Comparison of ENCODE assay signal across 20 cellular contexts in the genomic region with DNA sequence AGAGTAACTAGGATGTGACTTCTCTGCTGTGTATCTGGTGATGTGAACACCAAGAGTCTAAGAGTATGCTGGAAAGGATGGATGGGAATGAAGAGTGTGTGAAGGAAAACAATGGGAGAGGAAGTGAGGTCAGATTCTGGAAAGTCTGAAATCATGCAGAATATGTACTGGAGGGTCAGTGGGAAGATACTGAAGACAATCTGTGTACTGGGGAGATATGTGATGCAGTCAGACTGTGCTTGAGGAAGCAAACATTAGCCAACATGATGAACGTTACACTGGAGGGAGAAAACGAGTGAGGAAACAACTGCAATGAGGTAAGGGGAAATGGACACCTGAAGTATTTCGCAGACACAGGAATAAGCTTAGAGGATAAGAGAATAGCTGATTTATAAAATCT.
DNase-seq lines count a peak whose midpoint lies in the region; ATAC-seq and TF ChIP-seq lines count a peak whose summit lies in the region.
"Had no signal": no experiment of that assay in that cellular context is flagged by ENCODE, and none has a peak within 500 bp of the region (broad histone marks: within the 10 kb centered on the region; RNA-seq: fewer than 3 reads in every experiment).

No MANE protein-coding gene starts in this region.

- 0 out of 4 replicates have a peak overlapping the region, but pooled peaks of 1 of the 2 experiments have one; percentile 10 for H4K8ac ChIP-seq in IMR-90 (ENCODE audit: low read depth in 2 of 2, low read length in 2 of 2)

- BruUV-seq in IMR-90 (replicated peaks; lab: Mats Ljungman, UMichigan) = no TSS peak

- H3K4me1 Mint-ChIP-seq in activated T-cell treated with anti-CD3 and anti-CD28 coated beads, Interleukin-2, amount 50 U/mL, for 24 hours (ENCODE audit: low read depth) = peaks cover 10% of the 10 kb centered on the region
- peaks cover 11% of the 10 kb centered on the region for H3K4me1 Mint-ChIP-seq in activated T-cell treated with anti-CD3 and anti-CD28 coated beads, Interleukin-2, amount 50 U/mL, for 72 hours (ENCODE audit: low read depth)
- peaks cover 8% of the 10 kb centered on the region for H3K4me1 Mint-ChIP-seq in dendritic cell treated with granulocyte-macrophage colony-stimulating factor and Interleukin-4, amounts not matched to agents 40 ng/mL and 50 ng/mL, for 4 days (ENCODE audit: low read depth)

- no peak overlapping the region for H3K18ac ChIP-seq in IMR-90 (ENCODE audit: low read depth, low read length)

- H3K36me3 Mint-ChIP-seq in activated T-cell treated with anti-CD3 and anti-CD28 coated beads, Interleukin-2, amount 50 U/mL, for 24 hours (ENCODE audit: low read depth) = peaks cover 85% of the 10 kb centered on the region
- H3K36me3 Mint-ChIP-seq in activated T-cell treated with anti-CD3 and anti-CD28 coated beads, Interleukin-2, amount 50 U/mL, for 72 hours (ENCODE audit: insufficient read depth in 2 of 2) = peaks cover 10 to 20% of the 10 kb centered on the region in 2 donors
- H3K36me3 Mint-ChIP-seq in dendritic cell treated with granulocyte-macrophage colony-stimulating factor and Interleukin-4, amounts not matched to agents 40 ng/mL and 50 ng/mL, for 4 days (ENCODE audit: low read depth) = peaks cover 71% of the 10 kb centered on the region

- H2AFZ ChIP-seq in IMR-90 (replicated peaks; ENCODE audit: low read length, poor library complexity) = no peak overlapping the region
- H2AFZ ChIP-seq: GM23338 had no signal

- no peak overlapping the region for H3K56ac ChIP-seq in IMR-90 (ENCODE audit: extremely low read depth, insufficient read depth, low read length)

- no peaks in the 10 kb centered on the region for H3K9me3 Mint-ChIP-seq in activated T-cell treated with anti-CD3 and anti-CD28 coated beads, Interleukin-2, amount 50 U/mL, for 24 hours
- no peaks in the 10 kb centered on the region for H3K9me3 Mint-ChIP-seq in activated T-cell treated with anti-CD3 and anti-CD28 coated beads, Interleukin-2, amount 50 U/mL, for 72 hours
- H3K9me3 Mint-ChIP-seq in dendritic cell treated with granulocyte-macrophage colony-stimulating factor and Interleukin-4, amounts not matched to agents 40 ng/mL and 50 ng/mL, for 4 days = no peaks in the 10 kb centered on the region
- H3K9me3 Mint-ChIP-seq: GM23338 had no signal

- no peaks in the 10 kb centered on the region for H3K27me3 Mint-ChIP-seq in activated T-cell treated with anti-CD3 and anti-CD28 coated beads, Interleukin-2, amount 50 U/mL, for 24 hours
- H3K27me3 Mint-ChIP-seq in activated T-cell treated with anti-CD3 and anti-CD28 coated beads, Interleukin-2, amount 50 U/mL, for 72 hours (ENCODE audit: low read depth) = no peaks in the 10 kb centered on the region
- no peaks in the 10 kb centered on the region for H3K27me3 Mint-ChIP-seq in dendritic cell treated with granulocyte-macrophage colony-stimulating factor and Interleukin-4, amounts not matched to agents 40 ng/mL and 50 ng/mL, for 4 days

- peak overlapping the region; percentile 44 for H2BK5ac ChIP-seq in IMR-90 (ENCODE audit: low read depth, low read length, poor library complexity, severe bottlenecking)

- no peak for ATAC-seq in activated T-cell treated with anti-CD3 and anti-CD28 coated beads, Interleukin-2, amount 50 U/mL, for 72 hours (replicated peaks in 1 of 2)
- no peak for ATAC-seq in IMR-90 (ENCODE audit: low read depth)
- no peak for ATAC-seq in HG03442 (IDR thresholded peaks at IDR 0.05; ENCODE audit: unreplicated experiment)
- ATAC-seq in GM19035 (IDR thresholded peaks at IDR 0.05; ENCODE audit: unreplicated experiment) = no peak
- ATAC-seq: GM23338, HepG2, Right ventricle myocardium inferior had no signal

- H4K20me1 ChIP-seq in IMR-90 (ENCODE audit: insufficient read depth, low read length) = no peaks in the 10 kb centered on the region

- H3K4me1 ChIP-seq in IMR-90 (ENCODE audit: control insufficient read depth, insufficient read depth, low read length) (no peaks in the 10 kb centered on the region), neutrophil (ENCODE audit: control insufficient read depth in 1 of 2, insufficient read depth in 1 of 2, low read depth in 1 of 2, low read length in 1 of 2) (peaks cover 18 to 20% of the 10 kb centered on the region in 2 experiments)

- TF ChIP-seq CTCF in IMR-90 (conservative IDR thresholded peaks at IDR 0.05; ENCODE audit: low read depth, low read length) = no peak
- TF ChIP-seq CTCF in neutrophil (IDR thresholded peaks at IDR 0.05) = no peak

- H3K14ac ChIP-seq in IMR-90 (replicated peaks; ENCODE audit: low read depth, low read length) = no peak overlapping the region; the same call in 1 of the 2 replicates

- H3K4ac ChIP-seq in IMR-90 (ENCODE audit: low read depth, low read length) = no peak overlapping the region

- intact Hi-C loops in IMR-90 (cut with micrococcal nuclease) = no loop called here
- intact Hi-C loops in dendritic cell treated with granulocyte-macrophage colony-stimulating factor and Interleukin-4, amounts not matched to agents 40 ng/mL and 50 ng/mL, for 4 days (cut with micrococcal nuclease) = no loop called here

- in situ Hi-C loops in IMR-90 (cut with MboI; ENCODE audit: low sequenced_read_pairs) = no loop called here

- dilution Hi-C loops in IMR-90 (cut with HindIII; ENCODE audit: low sequenced_read_pairs, unreplicated experiment) = no loop called here

- H4K91ac ChIP-seq in IMR-90 (ENCODE audit: insufficient read depth, low read depth, low read length) = no peak overlapping the region

- no peak overlapping the region for H3K27ac ChIP-seq in IMR-90 (ENCODE audit: insufficient read depth, low read length)
- peak overlapping the region; percentile 75 for H3K27ac ChIP-seq in neutrophil
- H3K27ac ChIP-seq: C4-2B had no signal

- no peak for DNase-seq in activated T-cell treated with anti-CD3 and anti-CD28 coated beads, Interleukin-2, amount 50 U/mL, for 24 hours
- DNase-seq in activated T-cell treated with anti-CD3 and anti-CD28 coated beads, Interleukin-2, amount 50 U/mL, for 72 hours = no peak
- DNase-seq in IMR-90 = peak; percentile 28
- no peak for DNase-seq in effector CD8-positive, alpha-beta T cell (lab: John Stamatoyannopoulos, UW)
- DNase-seq: Calu3, DMS79, Kasumi-1, NCI-H1417, NCI-H1930, NCI-H2171, NCI-H446 treated with DMSO at 0.1 percent for 48 hours, NCI-H748 treated with DMSO at 0.1 percent for 48 hours had no signal

- H3K4me3 Mint-ChIP-seq in activated T-cell treated with anti-CD3 and anti-CD28 coated beads, Interleukin-2, amount 50 U/mL, for 24 hours = no peak overlapping the region
- H3K4me3 Mint-ChIP-seq in activated T-cell treated with anti-CD3 and anti-CD28 coated beads, Interleukin-2, amount 50 U/mL, for 72 hours = no peak overlapping the region
- H3K4me3 Mint-ChIP-seq in dendritic cell treated with granulocyte-macrophage colony-stimulating factor and Interleukin-4, amounts not matched to agents 40 ng/mL and 50 ng/mL, for 4 days = no peak overlapping the region
- H3K4me3 Mint-ChIP-seq: GM23338 had no signal

- 0 out of 2 replicates have a peak overlapping the region, but pooled peaks have one; percentile 3 for H2AK5ac ChIP-seq in IMR-90 (ENCODE audit: low read depth, low read length)

- CTCF ChIA-PET in IMR-90 (lab: Yijun Ruan, JAX) = no interaction called here

- no peaks in the 10 kb centered on the region for H3K9me3 ChIP-seq in IMR-90 (ENCODE audit: control insufficient read depth, insufficient read depth, low read length)
- no peaks in the 10 kb centered on the region for H3K9me3 ChIP-seq in neutrophil

- H3K79me1 ChIP-seq in IMR-90 (ENCODE audit: low read depth in 1 of 2, low read length in 2 of 2) = peaks cover 22 to 53% of the 10 kb centered on the region in 2 experiments

- no peak for TF ChIP-seq POLR2A in IMR-90 (IDR thresholded peaks at IDR 0.05; ENCODE audit: low read depth, low read length)

- no peak for TF ChIP-seq RAD21 in IMR-90 (IDR thresholded peaks at IDR 0.05; ENCODE audit: low read length)

- H3K9ac ChIP-seq in IMR-90 (ENCODE audit: low read depth, low read length) = no peak overlapping the region

- no peak overlapping the region for H2BK120ac ChIP-seq in IMR-90 (ENCODE audit: low read depth, low read length)

- no peak overlapping the region for H2AK9ac ChIP-seq in IMR-90 (replicated peaks; ENCODE audit: low read depth, low read length, poor library complexity)

- H3K4me3 ChIP-seq in IMR-90 (ENCODE audit: insufficient read depth, low read depth, low read length) (no peak overlapping the region), neutrophil (ENCODE audit: low read depth in 1 of 2, low read length in 1 of 2) (no peak overlapping the region)
- H3K4me3 ChIP-seq: GM23338 had no signal

- no peak overlapping the region for H3K4me2 ChIP-seq in IMR-90 (ENCODE audit: low read depth, low read length)
- H3K4me2 ChIP-seq: GM23338 had no signal

- WGBS in IMR-90 (ENCODE audit: extremely low coverage in 2 of 2, insufficient read length in 1 of 2), 2 experiments = 86% methylated on average over 1 of the region's 3 CpGs; no CpG with 5 or more reads in 1 of the 2 experiments

- H3K27me3 ChIP-seq in IMR-90 (ENCODE audit: control insufficient read depth, insufficient read depth, low read length) = no peaks in the 10 kb centered on the region
- no peaks in the 10 kb centered on the region for H3K27me3 ChIP-seq in neutrophil

- H3K27ac Mint-ChIP-seq in activated T-cell treated with anti-CD3 and anti-CD28 coated beads, Interleukin-2, amount 50 U/mL, for 24 hours = peak overlapping the region; percentile 7
- no peak overlapping the region for H3K27ac Mint-ChIP-seq in activated T-cell treated with anti-CD3 and anti-CD28 coated beads, Interleukin-2, amount 50 U/mL, for 72 hours
- H3K27ac Mint-ChIP-seq in dendritic cell treated with granulocyte-macrophage colony-stimulating factor and Interleukin-4, amounts not matched to agents 40 ng/mL and 50 ng/mL, for 4 days = peak overlapping the region; percentile 4
- H3K27ac Mint-ChIP-seq: GM23338 had no signal

- no peak overlapping the region for H2BK15ac ChIP-seq in IMR-90 (ENCODE audit: low read depth, low read length)

- POLR2A ChIA-PET in IMR-90 (lab: Charles Lee; ENCODE audit: unreplicated experiment) = no interaction called here

- no peak overlapping the region for H2BK20ac ChIP-seq in IMR-90 (ENCODE audit: low read depth, low read length)

- no peak overlapping the region for H3K23ac ChIP-seq in IMR-90 (ENCODE audit: low read depth, low read length)

- H3K9me1 ChIP-seq in IMR-90 (ENCODE audit: insufficient read depth, low read length) = peaks cover 10% of the 10 kb centered on the region

- peaks cover 12% of the 10 kb centered on the region for H3K36me3 ChIP-seq in IMR-90 (ENCODE audit: control insufficient read depth, insufficient read depth, low read length)
- H3K36me3 ChIP-seq in neutrophil = peaks cover 78% of the 10 kb centered on the region

- H4K5ac ChIP-seq in IMR-90 (ENCODE audit: low read depth, low read length) = no peak overlapping the region

TF ChIP-seq in IMR-90, 13 proteins besides CTCF, POLR2A, EP300 and RAD21 (continues in another document):
- TF ChIP-seq MXI1 (IDR thresholded peaks at IDR 0.05; ENCODE audit: borderline replicate concordance, low read depth, low read length) (no peak), NFE2L2 (IDR thresholded peaks at IDR 0.05; ENCODE audit: low read depth, low read length) (no peak), FOS (IDR thresholded peaks at IDR 0.05; ENCODE audit: low read depth, low read length) (no peak), CHD1 (IDR thresholded peaks at IDR 0.05; ENCODE audit: low read depth, low read length) (no peak), CEBPB (IDR thresholded peaks at IDR 0.05; ENCODE audit: low read depth, low read length) (no peak)
